In genomic region chr20:45639687-45640086, GRCh38 we compare ENCODE assay signal across 2 cellular contexts.
TF ChIP-seq lines count a peak whose summit lies in the region.

No MANE protein-coding gene starts in this region.

TF ChIP-seq in HepG2, 621 proteins besides CTCF, POLR2A, EP300 and RAD21:
- TF ChIP-seq CEBPB (IDR thresholded peaks at IDR 0.05; ENCODE audit: borderline replicate concordance, low read depth, low read length) = peak; percentile 75; the same call in 1 of the 2 replicates
- TF ChIP-seq PITX1 (CRISPR knock-in tag; IDR thresholded peaks at IDR 0.05) = no peak
- TF ChIP-seq ZNF772 (CRISPR knock-in tag; IDR thresholded peaks at IDR 0.05) = no peak
- no peak for TF ChIP-seq LRRFIP1 (CRISPR knock-in tag; conservative IDR thresholded peaks at IDR 0.05)
- TF ChIP-seq ZBTB26 (CRISPR knock-in tag; IDR thresholded peaks at IDR 0.05; ENCODE audit: borderline replicate concordance) = no peak
- peak; percentile 84 for TF ChIP-seq ATF7 (IDR thresholded peaks at IDR 0.05)
- no peak for TF ChIP-seq ATF7 (CRISPR knock-in tag; IDR thresholded peaks at IDR 0.05)

TF ChIP-seq in IMR-90, 13 proteins besides CTCF, POLR2A, EP300 and RAD21:
- TF ChIP-seq NFE2L2 (IDR thresholded peaks at IDR 0.05; ENCODE audit: low read depth, low read length) = no peak
- TF ChIP-seq, protein P1, sequence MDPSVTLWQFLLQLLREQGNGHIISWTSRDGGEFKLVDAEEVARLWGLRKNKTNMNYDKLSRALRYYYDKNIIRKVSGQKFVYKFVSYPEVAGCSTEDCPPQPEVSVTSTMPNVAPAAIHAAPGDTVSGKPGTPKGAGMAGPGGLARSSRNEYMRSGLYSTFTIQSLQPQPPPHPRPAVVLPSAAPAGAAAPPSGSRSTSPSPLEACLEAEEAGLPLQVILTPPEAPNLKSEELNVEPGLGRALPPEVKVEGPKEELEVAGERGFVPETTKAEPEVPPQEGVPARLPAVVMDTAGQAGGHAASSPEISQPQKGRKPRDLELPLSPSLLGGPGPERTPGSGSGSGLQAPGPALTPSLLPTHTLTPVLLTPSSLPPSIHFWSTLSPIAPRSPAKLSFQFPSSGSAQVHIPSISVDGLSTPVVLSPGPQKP (IDR thresholded peaks at IDR 0.05; ENCODE audit: borderline replicate concordance, low read depth, low read length) = no peak
- TF ChIP-seq CEBPB (IDR thresholded peaks at IDR 0.05; ENCODE audit: low read depth, low read length) = peak; percentile 46; the same call in 1 of the 2 replicates
- no peak for TF ChIP-seq USF2 (IDR thresholded peaks at IDR 0.05; ENCODE audit: low read depth, low read length)
- TF ChIP-seq MXI1 (IDR thresholded peaks at IDR 0.05; ENCODE audit: borderline replicate concordance, low read depth, low read length) = no peak
